ENCODE assay signal across 26 cellular contexts in the genomic region with DNA sequence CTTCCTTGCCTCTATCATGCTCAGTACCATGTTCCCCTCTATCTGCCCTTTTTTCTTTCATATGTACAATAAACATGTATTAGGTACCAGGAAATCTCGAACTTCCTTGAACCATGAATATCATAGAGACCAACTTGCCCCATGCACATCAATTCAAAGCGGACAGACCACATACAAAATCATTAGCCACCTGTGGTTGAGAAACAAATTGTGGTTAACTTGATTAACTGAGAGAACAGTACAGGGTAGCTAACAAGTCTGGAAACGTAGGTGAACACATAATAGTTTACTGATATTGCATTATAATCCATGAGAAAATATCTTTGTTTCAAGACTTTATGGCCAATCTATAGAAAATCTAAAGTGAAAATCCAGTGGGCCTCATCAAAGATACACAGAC. TPM values are rescaled to one million over a fixed set of nuclear protein-coding genes. Genes with fewer than 3 reads are reported as not detected.
DNase-seq lines count a peak whose midpoint lies in the region; ATAC-seq and TF ChIP-seq lines count a peak whose summit lies in the region.
"Had no signal": no experiment of that assay in that cellular context is flagged by ENCODE, and none has a peak within 500 bp of the region (broad histone marks: within the 10 kb centered on the region; RNA-seq: fewer than 3 reads in every experiment).

No MANE protein-coding gene starts in this region.

- no peak overlapping the region for H3K27ac Mint-ChIP-seq in activated naive CD4-positive, alpha-beta T cell treated with anti-CD3 and anti-CD28 coated beads for 36 hours
- H3K27ac Mint-ChIP-seq: activated B cell treated with CpG ODN at 0.5 μM for 24 hours; activated CD4-positive, alpha-beta memory T cell treated with anti-CD3 and anti-CD28 coated beads, Interleukin-2, amount 10 ng/mL, durations not matched to agents 7 days and 5 days; activated naive CD8-positive, alpha-beta T cell treated with anti-CD3 and anti-CD28 coated beads, Interleukin-2, amount 10 ng/mL, durations not matched to agents 7 days and 5 days; T-helper 17 cell had no signal

- no peak for TF ChIP-seq CTCF in DND-41 (IDR thresholded peaks at IDR 0.05; ENCODE audit: borderline replicate concordance, extremely low read depth, low read length, poor library complexity, severe bottlenecking)

- H3K27me3 ChIP-seq in DND-41 (ENCODE audit: insufficient read depth, low read length, poor library complexity): no peaks in the 10 kb centered on the region
- H3K27me3 ChIP-seq: body of pancreas, hepatocyte, SJCRH30 had no signal

- H3K79me2 ChIP-seq in DND-41 (ENCODE audit: insufficient read depth, low read length): peaks cover 90% of the 10 kb centered on the region

- H3K36me3 ChIP-seq in DND-41 (ENCODE audit: insufficient read depth, low read length): peaks cover 65% of the 10 kb centered on the region

- CTCF ChIA-PET in activated naive CD4-positive, alpha-beta T cell treated with anti-CD3 and anti-CD28 coated beads for 36 hours (lab: Charles Lee): no interaction called here

- ATAC-seq in DND-41 (ENCODE audit: insufficient read depth, low read depth) (0 out of 3 replicates have a peak, but pooled peaks have one; percentile 27), GM19397 (IDR thresholded peaks at IDR 0.05; ENCODE audit: unreplicated experiment) (peak; percentile 70), HG02763 (IDR thresholded peaks at IDR 0.05; ENCODE audit: unreplicated experiment) (peak; percentile 51), HG03565 (IDR thresholded peaks at IDR 0.05; ENCODE audit: unreplicated experiment) (peak; percentile 46), HG03521 (IDR thresholded peaks at IDR 0.05; ENCODE audit: unreplicated experiment) (no peak), HG03039 (IDR thresholded peaks at IDR 0.05; ENCODE audit: unreplicated experiment) (no peak)
- ATAC-seq: body of pancreas, PC-3, T-helper 17 cell had no signal

- no peaks in the 10 kb centered on the region for H3K27me3 Mint-ChIP-seq in activated naive CD4-positive, alpha-beta T cell treated with anti-CD3 and anti-CD28 coated beads for 36 hours (ENCODE audit: low read depth)
- H3K27me3 Mint-ChIP-seq: activated B cell treated with CpG ODN at 0.5 μM for 24 hours; activated CD4-positive, alpha-beta memory T cell treated with anti-CD3 and anti-CD28 coated beads, Interleukin-2, amount 10 ng/mL, durations not matched to agents 7 days and 5 days; activated naive CD8-positive, alpha-beta T cell treated with anti-CD3 and anti-CD28 coated beads, Interleukin-2, amount 10 ng/mL, durations not matched to agents 7 days and 5 days; CD4-positive, alpha-beta memory T cell; naive B cell; T-helper 17 cell had no signal

- H3K4me2 ChIP-seq in DND-41 (ENCODE audit: insufficient read depth, low read length): no peak overlapping the region
- H3K4me2 ChIP-seq: hepatocyte had no signal

- H2AFZ ChIP-seq in DND-41 (ENCODE audit: low read depth, low read length): no peak overlapping the region
- H2AFZ ChIP-seq: hepatocyte, parathyroid adenoma had no signal

- no peak overlapping the region for H3K9ac ChIP-seq in DND-41 (ENCODE audit: low read depth, low read length)
- H3K9ac ChIP-seq: parathyroid adenoma had no signal

- peaks cover 40% of the 10 kb centered on the region for H3K4me1 Mint-ChIP-seq in activated naive CD4-positive, alpha-beta T cell treated with anti-CD3 and anti-CD28 coated beads for 36 hours (ENCODE audit: low read depth)

- peaks cover 33% of the 10 kb centered on the region for H3K36me3 Mint-ChIP-seq in activated naive CD4-positive, alpha-beta T cell treated with anti-CD3 and anti-CD28 coated beads for 36 hours (ENCODE audit: low read depth)

- no peak overlapping the region for H3K4me3 ChIP-seq in DND-41 (ENCODE audit: low read depth in 1 of 2, low read length in 2 of 2)
- H3K4me3 ChIP-seq: body of pancreas, coronary artery, hepatocyte, SJCRH30 had no signal

- no peak for DNase-seq in DND-41
- no peak for DNase-seq in medulla oblongata (ENCODE audit: extremely low spot score)
- DNase-seq in activated naive CD4-positive, alpha-beta T cell treated with anti-CD3 and anti-CD28 coated beads for 36 hours: no peak
- DNase-seq: ACHN; activated B cell treated with CpG ODN at 0.5 μM for 24 hours; activated CD4-positive, alpha-beta memory T cell treated with anti-CD3 and anti-CD28 coated beads, Interleukin-2, amount 10 ng/mL, durations not matched to agents 7 days and 5 days; activated naive CD8-positive, alpha-beta T cell treated with anti-CD3 and anti-CD28 coated beads, Interleukin-2, amount 10 ng/mL, durations not matched to agents 7 days and 5 days; body of pancreas; CD4-positive, alpha-beta memory T cell; DMS79 treated with DMSO at 0.1 percent for 48 hours; H9; islet precursor cell; naive B cell; NCI-H1092; NCI-H748 treated with DMSO at 0.1 percent for 48 hours; PC-3; SJCRH30; T-helper 17 cell had no signal

- peaks cover 51% of the 10 kb centered on the region for H4K20me1 ChIP-seq in DND-41 (ENCODE audit: insufficient read depth, low read length)

- peaks cover 7% of the 10 kb centered on the region; the same call in 1 of the 2 replicates for H3K4me1 ChIP-seq in DND-41 (ENCODE audit: insufficient read depth, low read length)

- H3K9me3 Mint-ChIP-seq in activated naive CD4-positive, alpha-beta T cell treated with anti-CD3 and anti-CD28 coated beads for 36 hours: no peaks in the 10 kb centered on the region
- H3K9me3 Mint-ChIP-seq: activated B cell treated with CpG ODN at 0.5 μM for 24 hours; activated CD4-positive, alpha-beta memory T cell treated with anti-CD3 and anti-CD28 coated beads, Interleukin-2, amount 10 ng/mL, durations not matched to agents 7 days and 5 days; activated naive CD8-positive, alpha-beta T cell treated with anti-CD3 and anti-CD28 coated beads, Interleukin-2, amount 10 ng/mL, durations not matched to agents 7 days and 5 days; CD4-positive, alpha-beta memory T cell; H9; naive B cell had no signal

- no peaks in the 10 kb centered on the region for H3K9me3 ChIP-seq in DND-41 (ENCODE audit: insufficient read depth, low read length, severe bottlenecking)
- H3K9me3 ChIP-seq: body of pancreas, SJCRH30 had no signal

- H3K27ac ChIP-seq in DND-41 (ENCODE audit: low read length): no peak overlapping the region
- H3K27ac ChIP-seq: body of pancreas, coronary artery, hepatocyte, parathyroid adenoma, SJCRH30 had no signal

- intact Hi-C loops in activated naive CD4-positive, alpha-beta T cell treated with anti-CD3 and anti-CD28 coated beads for 36 hours (cut with micrococcal nuclease): no loop called here

- no peak overlapping the region for H3K4me3 Mint-ChIP-seq in activated naive CD4-positive, alpha-beta T cell treated with anti-CD3 and anti-CD28 coated beads for 36 hours
- H3K4me3 Mint-ChIP-seq: activated B cell treated with CpG ODN at 0.5 μM for 24 hours; activated CD4-positive, alpha-beta memory T cell treated with anti-CD3 and anti-CD28 coated beads, Interleukin-2, amount 10 ng/mL, durations not matched to agents 7 days and 5 days; activated naive CD8-positive, alpha-beta T cell treated with anti-CD3 and anti-CD28 coated beads, Interleukin-2, amount 10 ng/mL, durations not matched to agents 7 days and 5 days; CD4-positive, alpha-beta memory T cell; H9; naive B cell; T-helper 17 cell had no signal

RNA-seq across cellular contexts. Expression of gene CASP3, which starts 8.2 kb away (rescaled TPM):
- 10 to 100 TPM; 27.5 to 27.9 TPM for total RNA-seq in activated naive CD4-positive, alpha-beta T cell treated with anti-CD3 and anti-CD28 coated beads for 36 hours

RNA-seq across cellular contexts. Expression of gene PRIMPOL, which starts 8.5 kb away (rescaled TPM):
- total RNA-seq in activated naive CD4-positive, alpha-beta T cell treated with anti-CD3 and anti-CD28 coated beads for 36 hours: 10 to 100 TPM; 17.9 to 18.1 TPM

Comparison
In these comparisons a context has a peak if more than half of its experiments do, and no peak if none do; other contexts are left out.
1. ATAC-seq: peak in DND-41 (single experiment), GM19397 (single experiment), HG02763 (single experiment) and HG03565 (single experiment); none in HG03521 (single experiment) and HG03039 (single experiment).